ENCODE assay signal across 8 cellular contexts in the genomic region with DNA sequence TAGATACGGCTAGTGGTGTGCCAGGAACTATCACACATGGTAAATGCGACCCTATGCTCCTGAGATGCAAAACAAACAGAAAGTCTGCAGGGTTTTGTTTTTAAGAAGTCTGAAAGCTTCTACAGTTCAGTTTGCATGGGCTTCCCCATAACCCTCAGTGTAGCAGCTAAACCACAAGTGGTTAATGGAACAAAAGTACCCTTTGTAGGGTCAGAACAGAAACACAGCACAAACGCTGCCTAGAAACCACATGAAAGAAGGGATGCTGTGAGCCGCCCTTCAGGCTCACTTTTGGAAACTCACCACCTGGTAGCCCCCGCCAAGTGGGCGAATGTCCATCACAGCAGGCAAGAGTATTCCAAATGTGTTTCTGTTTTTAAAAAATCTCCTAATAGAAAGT. TPM values are rescaled to one million over a fixed set of nuclear protein-coding genes. Genes with fewer than 3 reads are reported as not detected.
DNase-seq lines count a peak whose midpoint lies in the region; ATAC-seq and FAIRE-seq lines count a peak whose summit lies in the region.

No MANE protein-coding gene starts in this region.

- FAIRE-seq in small intestine (lab: Jason Lieb, UNC): no peak

- 59 to 87% (median 69%) methylated on average over 6 of the region's 6 CpGs for WGBS in small intestine, 3 donors

- no peaks in the 10 kb centered on the region for H3K4me1 ChIP-seq in small intestine (ENCODE audit: control insufficient read depth in 2 of 2, insufficient read depth in 1 of 2, low read depth in 1 of 2, low read length in 1 of 2)

- no peak overlapping the region for H3K4me3 ChIP-seq in small intestine (ENCODE audit: low read depth in 1 of 2, low read length in 2 of 2)

- no peaks in the 10 kb centered on the region for H3K27me3 ChIP-seq in small intestine (ENCODE audit: control insufficient read depth in 2 of 2, insufficient read depth in 2 of 2, low read length in 2 of 2)

- H3K27ac ChIP-seq in small intestine (ENCODE audit: low read depth in 1 of 2, low read length in 1 of 2): no peak overlapping the region

- no peaks in the 10 kb centered on the region for H3K9me3 ChIP-seq in small intestine (ENCODE audit: control insufficient read depth, low read depth)

- ATAC-seq in GM19463 (IDR thresholded peaks at IDR 0.05; ENCODE audit: unreplicated experiment): peak; percentile 77
- peak; percentile 94 for ATAC-seq in HG03432 (IDR thresholded peaks at IDR 0.05; ENCODE audit: unreplicated experiment)

- DNase-seq in DMS79 treated with DMSO at 0.1 percent for 48 hours (lab: John Stamatoyannopoulos, UW) (peak; percentile 18), cerebellar cortex (ENCODE audit: low spot score) (peak; percentile 88), small intestine (no peak), OCI-M1 (lab: John Stamatoyannopoulos, UW) (no peak), LoVo (ENCODE audit: low spot score) (no peak)
- DNase-seq in stimulated activated CD4-positive, alpha-beta T cell treated with anti-CD3 and anti-CD28 coated beads, Interleukin-12 subunit alpha, Interleukin-12 subunit beta, amount 100 ng/mL, for 4 hours: no peak

- H3K36me3 ChIP-seq in small intestine (ENCODE audit: control insufficient read depth in 2 of 2, insufficient read depth in 2 of 2, low read length in 2 of 2): no peaks in the 10 kb centered on the region

RNA-seq across cellular contexts. Expression of gene CTDSPL, which starts 46.2 kb away (rescaled TPM):
- polyA plus RNA-seq in small intestine: 10 to 100 TPM; 11.6 to 16.7 (median 12.3) TPM

Comparison
In these comparisons a context has a peak if more than half of its experiments do, and no peak if none do; other contexts are left out.
1. DNase-seq: peak in DMS79 treated with DMSO at 0.1 percent for 48 hours (single experiment) and cerebellar cortex (single experiment); none in small intestine (single experiment), OCI-M1 (single experiment), LoVo (single experiment) and stimulated activated CD4-positive, alpha-beta T cell treated with anti-CD3 and anti-CD28 coated beads, Interleukin-12 subunit alpha, Interleukin-12 subunit beta, amount 100 ng/mL, for 4 hours (single experiment).